Comparison of ENCODE assay signal across 2 cellular contexts in the genomic region with DNA sequence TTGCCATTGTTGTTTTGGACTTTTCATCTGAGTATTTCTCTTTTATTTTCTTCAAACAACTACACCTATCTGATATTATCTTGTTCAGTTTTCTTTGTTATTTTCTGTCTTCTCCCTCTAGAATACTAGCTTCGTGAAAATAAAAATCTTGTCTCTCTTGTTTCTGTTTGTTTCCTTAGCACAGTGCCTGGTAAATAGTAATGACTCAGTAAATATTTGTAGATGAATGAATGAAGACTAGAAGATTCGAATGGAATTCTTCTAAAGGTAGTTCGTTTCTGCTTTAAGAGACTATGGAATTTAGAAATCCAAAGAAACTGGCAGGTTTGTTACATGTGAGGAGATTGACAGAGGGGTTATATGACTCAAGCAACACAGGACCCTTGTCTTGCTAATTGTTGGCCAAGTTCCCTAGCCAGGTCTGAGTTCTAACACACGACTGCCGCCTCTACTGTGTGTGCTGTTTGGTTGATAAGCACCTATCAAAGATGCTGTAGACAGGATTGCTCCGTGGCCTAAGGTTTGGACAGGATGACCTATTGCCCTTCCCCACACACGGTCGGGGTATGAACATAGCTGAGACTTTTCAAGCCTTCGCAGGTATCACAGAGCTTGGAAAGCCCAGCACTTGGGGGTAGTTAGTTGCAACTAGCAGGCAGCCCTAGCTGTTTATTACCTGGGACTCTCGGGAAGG.
TF ChIP-seq lines count a peak whose summit lies in the region.

No MANE protein-coding gene starts in this region.

TF ChIP-seq in K562, 482 proteins besides CTCF, POLR2A, EP300 and RAD21 (continued from another document and continues in another):
- TF ChIP-seq, protein P1, sequence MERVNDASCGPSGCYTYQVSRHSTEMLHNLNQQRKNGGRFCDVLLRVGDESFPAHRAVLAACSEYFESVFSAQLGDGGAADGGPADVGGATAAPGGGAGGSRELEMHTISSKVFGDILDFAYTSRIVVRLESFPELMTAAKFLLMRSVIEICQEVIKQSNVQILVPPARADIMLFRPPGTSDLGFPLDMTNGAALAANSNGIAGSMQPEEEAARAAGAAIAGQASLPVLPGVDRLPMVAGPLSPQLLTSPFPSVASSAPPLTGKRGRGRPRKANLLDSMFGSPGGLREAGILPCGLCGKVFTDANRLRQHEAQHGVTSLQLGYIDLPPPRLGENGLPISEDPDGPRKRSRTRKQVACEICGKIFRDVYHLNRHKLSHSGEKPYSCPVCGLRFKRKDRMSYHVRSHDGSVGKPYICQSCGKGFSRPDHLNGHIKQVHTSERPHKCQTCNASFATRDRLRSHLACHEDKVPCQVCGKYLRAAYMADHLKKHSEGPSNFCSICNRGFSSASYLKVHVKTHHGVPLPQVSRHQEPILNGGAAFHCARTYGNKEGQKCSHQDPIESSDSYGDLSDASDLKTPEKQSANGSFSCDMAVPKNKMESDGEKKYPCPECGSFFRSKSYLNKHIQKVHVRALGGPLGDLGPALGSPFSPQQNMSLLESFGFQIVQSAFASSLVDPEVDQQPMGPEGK (CRISPR knock-in tag; IDR thresholded peaks at IDR 0.05; ENCODE audit: borderline replicate concordance) = no peak
- TF ChIP-seq CREB1 (IDR thresholded peaks at IDR 0.05) (no peak), CREB1 (CRISPR knock-in tag; IDR thresholded peaks at IDR 0.05) (no peak), RFX5 (IDR thresholded peaks at IDR 0.05; ENCODE audit: low read depth, low read length) (no peak), DPF2 (IDR thresholded peaks at IDR 0.05) (peak; percentile 65), ZNF197 (CRISPR knock-in tag; IDR thresholded peaks at IDR 0.05; ENCODE audit: low read depth) (0 out of 2 replicates have a peak, but pooled peaks have one; percentile 28), KDM1A (IDR thresholded peaks at IDR 0.05) (peak; percentile 24 to 26; a peak in 1 of 4 replicates), NFIC (IDR thresholded peaks at IDR 0.05) (peak; percentile 60), ZNF766 (CRISPR knock-in tag; conservative IDR thresholded peaks at IDR 0.05) (peak; percentile 35; the same call in 1 of the 2 replicates), HDAC2 (IDR thresholded peaks at IDR 0.05) (no peak), ARID2 (IDR thresholded peaks at IDR 0.05) (no peak), NFE2 (IDR thresholded peaks at IDR 0.05; ENCODE audit: low read depth) (peak; percentile 54), TAF7 (tag; IDR thresholded peaks at IDR 0.05) (no peak), NR2F6 (CRISPR knock-in tag; IDR thresholded peaks at IDR 0.05) (no peak)
- TF ChIP-seq, protein P2, sequence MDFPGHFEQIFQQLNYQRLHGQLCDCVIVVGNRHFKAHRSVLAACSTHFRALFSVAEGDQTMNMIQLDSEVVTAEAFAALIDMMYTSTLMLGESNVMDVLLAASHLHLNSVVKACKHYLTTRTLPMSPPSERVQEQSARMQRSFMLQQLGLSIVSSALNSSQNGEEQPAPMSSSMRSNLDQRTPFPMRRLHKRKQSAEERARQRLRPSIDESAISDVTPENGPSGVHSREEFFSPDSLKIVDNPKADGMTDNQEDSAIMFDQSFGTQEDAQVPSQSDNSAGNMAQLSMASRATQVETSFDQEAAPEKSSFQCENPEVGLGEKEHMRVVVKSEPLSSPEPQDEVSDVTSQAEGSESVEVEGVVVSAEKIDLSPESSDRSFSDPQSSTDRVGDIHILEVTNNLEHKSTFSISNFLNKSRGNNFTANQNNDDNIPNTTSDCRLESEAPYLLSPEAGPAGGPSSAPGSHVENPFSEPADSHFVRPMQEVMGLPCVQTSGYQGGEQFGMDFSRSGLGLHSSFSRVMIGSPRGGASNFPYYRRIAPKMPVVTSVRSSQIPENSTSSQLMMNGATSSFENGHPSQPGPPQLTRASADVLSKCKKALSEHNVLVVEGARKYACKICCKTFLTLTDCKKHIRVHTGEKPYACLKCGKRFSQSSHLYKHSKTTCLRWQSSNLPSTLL (IDR thresholded peaks at IDR 0.05) = no peak
- TF ChIP-seq, protein P3, sequence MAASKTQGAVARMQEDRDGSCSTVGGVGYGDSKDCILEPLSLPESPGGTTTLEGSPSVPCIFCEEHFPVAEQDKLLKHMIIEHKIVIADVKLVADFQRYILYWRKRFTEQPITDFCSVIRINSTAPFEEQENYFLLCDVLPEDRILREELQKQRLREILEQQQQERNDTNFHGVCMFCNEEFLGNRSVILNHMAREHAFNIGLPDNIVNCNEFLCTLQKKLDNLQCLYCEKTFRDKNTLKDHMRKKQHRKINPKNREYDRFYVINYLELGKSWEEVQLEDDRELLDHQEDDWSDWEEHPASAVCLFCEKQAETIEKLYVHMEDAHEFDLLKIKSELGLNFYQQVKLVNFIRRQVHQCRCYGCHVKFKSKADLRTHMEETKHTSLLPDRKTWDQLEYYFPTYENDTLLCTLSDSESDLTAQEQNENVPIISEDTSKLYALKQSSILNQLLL (CRISPR knock-in tag; IDR thresholded peaks at IDR 0.05; ENCODE audit: borderline replicate concordance) = no peak
- TF ChIP-seq, protein P4, sequence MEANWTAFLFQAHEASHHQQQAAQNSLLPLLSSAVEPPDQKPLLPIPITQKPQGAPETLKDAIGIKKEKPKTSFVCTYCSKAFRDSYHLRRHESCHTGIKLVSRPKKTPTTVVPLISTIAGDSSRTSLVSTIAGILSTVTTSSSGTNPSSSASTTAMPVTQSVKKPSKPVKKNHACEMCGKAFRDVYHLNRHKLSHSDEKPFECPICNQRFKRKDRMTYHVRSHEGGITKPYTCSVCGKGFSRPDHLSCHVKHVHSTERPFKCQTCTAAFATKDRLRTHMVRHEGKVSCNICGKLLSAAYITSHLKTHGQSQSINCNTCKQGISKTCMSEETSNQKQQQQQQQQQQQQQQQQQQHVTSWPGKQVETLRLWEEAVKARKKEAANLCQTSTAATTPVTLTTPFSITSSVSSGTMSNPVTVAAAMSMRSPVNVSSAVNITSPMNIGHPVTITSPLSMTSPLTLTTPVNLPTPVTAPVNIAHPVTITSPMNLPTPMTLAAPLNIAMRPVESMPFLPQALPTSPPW (CRISPR knock-in tag; IDR thresholded peaks at IDR 0.05) = no peak
- TF ChIP-seq, protein P5, sequence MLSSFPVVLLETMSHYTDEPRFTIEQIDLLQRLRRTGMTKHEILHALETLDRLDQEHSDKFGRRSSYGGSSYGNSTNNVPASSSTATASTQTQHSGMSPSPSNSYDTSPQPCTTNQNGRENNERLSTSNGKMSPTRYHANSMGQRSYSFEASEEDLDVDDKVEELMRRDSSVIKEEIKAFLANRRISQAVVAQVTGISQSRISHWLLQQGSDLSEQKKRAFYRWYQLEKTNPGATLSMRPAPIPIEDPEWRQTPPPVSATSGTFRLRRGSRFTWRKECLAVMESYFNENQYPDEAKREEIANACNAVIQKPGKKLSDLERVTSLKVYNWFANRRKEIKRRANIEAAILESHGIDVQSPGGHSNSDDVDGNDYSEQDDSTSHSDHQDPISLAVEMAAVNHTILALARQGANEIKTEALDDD (IDR thresholded peaks at IDR 0.05) = peak; percentile 74; the same call in 1 of the 2 replicates

TF ChIP-seq in HepG2, 621 proteins besides CTCF, POLR2A, EP300 and RAD21 (continued from another document and continues in another):
- TF ChIP-seq, protein P6, sequence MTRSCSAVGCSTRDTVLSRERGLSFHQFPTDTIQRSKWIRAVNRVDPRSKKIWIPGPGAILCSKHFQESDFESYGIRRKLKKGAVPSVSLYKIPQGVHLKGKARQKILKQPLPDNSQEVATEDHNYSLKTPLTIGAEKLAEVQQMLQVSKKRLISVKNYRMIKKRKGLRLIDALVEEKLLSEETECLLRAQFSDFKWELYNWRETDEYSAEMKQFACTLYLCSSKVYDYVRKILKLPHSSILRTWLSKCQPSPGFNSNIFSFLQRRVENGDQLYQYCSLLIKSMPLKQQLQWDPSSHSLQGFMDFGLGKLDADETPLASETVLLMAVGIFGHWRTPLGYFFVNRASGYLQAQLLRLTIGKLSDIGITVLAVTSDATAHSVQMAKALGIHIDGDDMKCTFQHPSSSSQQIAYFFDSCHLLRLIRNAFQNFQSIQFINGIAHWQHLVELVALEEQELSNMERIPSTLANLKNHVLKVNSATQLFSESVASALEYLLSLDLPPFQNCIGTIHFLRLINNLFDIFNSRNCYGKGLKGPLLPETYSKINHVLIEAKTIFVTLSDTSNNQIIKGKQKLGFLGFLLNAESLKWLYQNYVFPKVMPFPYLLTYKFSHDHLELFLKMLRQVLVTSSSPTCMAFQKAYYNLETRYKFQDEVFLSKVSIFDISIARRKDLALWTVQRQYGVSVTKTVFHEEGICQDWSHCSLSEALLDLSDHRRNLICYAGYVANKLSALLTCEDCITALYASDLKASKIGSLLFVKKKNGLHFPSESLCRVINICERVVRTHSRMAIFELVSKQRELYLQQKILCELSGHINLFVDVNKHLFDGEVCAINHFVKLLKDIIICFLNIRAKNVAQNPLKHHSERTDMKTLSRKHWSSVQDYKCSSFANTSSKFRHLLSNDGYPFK (CRISPR knock-in tag; IDR thresholded peaks at IDR 0.05; ENCODE audit: borderline replicate concordance) = no peak
- TF ChIP-seq, protein P7, sequence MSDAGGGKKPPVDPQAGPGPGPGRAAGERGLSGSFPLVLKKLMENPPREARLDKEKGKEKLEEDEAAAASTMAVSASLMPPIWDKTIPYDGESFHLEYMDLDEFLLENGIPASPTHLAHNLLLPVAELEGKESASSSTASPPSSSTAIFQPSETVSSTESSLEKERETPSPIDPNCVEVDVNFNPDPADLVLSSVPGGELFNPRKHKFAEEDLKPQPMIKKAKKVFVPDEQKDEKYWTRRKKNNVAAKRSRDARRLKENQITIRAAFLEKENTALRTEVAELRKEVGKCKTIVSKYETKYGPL (CRISPR knock-in tag; IDR thresholded peaks at IDR 0.05) = no peak
- TF ChIP-seq ZNF572 (CRISPR knock-in tag; IDR thresholded peaks at IDR 0.05) (no peak), HNRNPK (IDR thresholded peaks at IDR 0.05; ENCODE audit: low read depth, low read length, poor library complexity, severe bottlenecking) (no peak), ASH2L (IDR thresholded peaks at IDR 0.05; ENCODE audit: insufficient read length, low read depth, low read length) (no peak), ZSCAN29 (CRISPR knock-in tag; conservative IDR thresholded peaks at IDR 0.05) (no peak), KLF13 (CRISPR knock-in tag; IDR thresholded peaks at IDR 0.05) (no peak), TAF1 (CRISPR knock-in tag; IDR thresholded peaks at IDR 0.05) (no peak), ZNF136 (CRISPR knock-in tag; IDR thresholded peaks at IDR 0.05; ENCODE audit: low read depth) (no peak), ATF1 (CRISPR knock-in tag; IDR thresholded peaks at IDR 0.05) (peak; percentile 33; the same call in 1 of the 2 replicates), ESRRA (CRISPR knock-in tag; IDR thresholded peaks at IDR 0.05; ENCODE audit: low read depth) (no peak), MTA3 (CRISPR knock-in tag; IDR thresholded peaks at IDR 0.05) (no peak), ZNF550 (CRISPR knock-in tag; IDR thresholded peaks at IDR 0.05; ENCODE audit: borderline replicate concordance) (0 out of 2 replicates have a peak, but pooled peaks have one; percentile 16), ZNF598 (CRISPR knock-in tag; IDR thresholded peaks at IDR 0.05; ENCODE audit: borderline replicate concordance) (no peak), ZNF564 (CRISPR knock-in tag; IDR thresholded peaks at IDR 0.05) (no peak), KLF15 (CRISPR knock-in tag; IDR thresholded peaks at IDR 0.05; ENCODE audit: borderline replicate concordance) (no peak), PPARG (CRISPR knock-in tag; conservative IDR thresholded peaks at IDR 0.05) (no peak), STAG1 (CRISPR knock-in tag; IDR thresholded peaks at IDR 0.05) (0 out of 2 replicates have a peak, but pooled peaks have one; percentile 2), KAT8 (CRISPR knock-in tag; IDR thresholded peaks at IDR 0.05) (no peak), RBAK (CRISPR knock-in tag; IDR thresholded peaks at IDR 0.05) (no peak)
- TF ChIP-seq, protein P8, sequence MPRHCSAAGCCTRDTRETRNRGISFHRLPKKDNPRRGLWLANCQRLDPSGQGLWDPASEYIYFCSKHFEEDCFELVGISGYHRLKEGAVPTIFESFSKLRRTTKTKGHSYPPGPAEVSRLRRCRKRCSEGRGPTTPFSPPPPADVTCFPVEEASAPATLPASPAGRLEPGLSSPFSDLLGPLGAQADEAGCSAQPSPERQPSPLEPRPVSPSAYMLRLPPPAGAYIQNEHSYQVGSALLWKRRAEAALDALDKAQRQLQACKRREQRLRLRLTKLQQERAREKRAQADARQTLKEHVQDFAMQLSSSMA (CRISPR knock-in tag; IDR thresholded peaks at IDR 0.05) = no peak
- TF ChIP-seq, protein P9, sequence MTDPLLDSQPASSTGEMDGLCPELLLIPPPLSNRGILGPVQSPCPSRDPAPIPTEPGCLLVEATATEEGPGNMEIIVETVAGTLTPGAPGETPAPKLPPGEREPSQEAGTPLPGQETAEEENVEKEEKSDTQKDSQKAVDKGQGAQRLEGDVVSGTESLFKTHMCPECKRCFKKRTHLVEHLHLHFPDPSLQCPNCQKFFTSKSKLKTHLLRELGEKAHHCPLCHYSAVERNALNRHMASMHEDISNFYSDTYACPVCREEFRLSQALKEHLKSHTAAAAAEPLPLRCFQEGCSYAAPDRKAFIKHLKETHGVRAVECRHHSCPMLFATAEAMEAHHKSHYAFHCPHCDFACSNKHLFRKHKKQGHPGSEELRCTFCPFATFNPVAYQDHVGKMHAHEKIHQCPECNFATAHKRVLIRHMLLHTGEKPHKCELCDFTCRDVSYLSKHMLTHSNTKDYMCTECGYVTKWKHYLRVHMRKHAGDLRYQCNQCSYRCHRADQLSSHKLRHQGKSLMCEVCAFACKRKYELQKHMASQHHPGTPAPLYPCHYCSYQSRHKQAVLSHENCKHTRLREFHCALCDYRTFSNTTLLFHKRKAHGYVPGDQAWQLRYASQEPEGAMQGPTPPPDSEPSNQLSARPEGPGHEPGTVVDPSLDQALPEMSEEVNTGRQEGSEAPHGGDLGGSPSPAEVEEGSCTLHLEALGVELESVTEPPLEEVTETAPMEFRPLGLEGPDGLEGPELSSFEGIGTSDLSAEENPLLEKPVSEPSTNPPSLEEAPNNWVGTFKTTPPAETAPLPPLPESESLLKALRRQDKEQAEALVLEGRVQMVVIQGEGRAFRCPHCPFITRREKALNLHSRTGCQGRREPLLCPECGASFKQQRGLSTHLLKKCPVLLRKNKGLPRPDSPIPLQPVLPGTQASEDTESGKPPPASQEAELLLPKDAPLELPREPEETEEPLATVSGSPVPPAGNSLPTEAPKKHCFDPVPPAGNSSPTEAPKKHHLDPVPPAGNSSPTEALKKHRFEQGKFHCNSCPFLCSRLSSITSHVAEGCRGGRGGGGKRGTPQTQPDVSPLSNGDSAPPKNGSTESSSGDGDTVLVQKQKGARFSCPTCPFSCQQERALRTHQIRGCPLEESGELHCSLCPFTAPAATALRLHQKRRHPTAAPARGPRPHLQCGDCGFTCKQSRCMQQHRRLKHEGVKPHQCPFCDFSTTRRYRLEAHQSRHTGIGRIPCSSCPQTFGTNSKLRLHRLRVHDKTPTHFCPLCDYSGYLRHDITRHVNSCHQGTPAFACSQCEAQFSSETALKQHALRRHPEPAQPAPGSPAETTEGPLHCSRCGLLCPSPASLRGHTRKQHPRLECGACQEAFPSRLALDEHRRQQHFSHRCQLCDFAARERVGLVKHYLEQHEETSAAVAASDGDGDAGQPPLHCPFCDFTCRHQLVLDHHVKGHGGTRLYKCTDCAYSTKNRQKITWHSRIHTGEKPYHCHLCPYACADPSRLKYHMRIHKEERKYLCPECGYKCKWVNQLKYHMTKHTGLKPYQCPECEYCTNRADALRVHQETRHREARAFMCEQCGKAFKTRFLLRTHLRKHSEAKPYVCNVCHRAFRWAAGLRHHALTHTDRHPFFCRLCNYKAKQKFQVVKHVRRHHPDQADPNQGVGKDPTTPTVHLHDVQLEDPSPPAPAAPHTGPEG (CRISPR knock-in tag; IDR thresholded peaks at IDR 0.05) = no peak
